21 cellular contexts compared by ENCODE assay signal in genomic region chr19:2723345-2723715, GRCh38. TPM values are rescaled to one million over a fixed set of nuclear protein-coding genes. Genes with fewer than 3 reads are reported as not detected.
DNase-seq lines count a peak whose midpoint lies in the region; ATAC-seq, FAIRE-seq and TF ChIP-seq lines count a peak whose summit lies in the region.
"Had no signal": no experiment of that assay in that cellular context is flagged by ENCODE, and none has a peak within 500 bp of the region (broad histone marks: within the 10 kb centered on the region; RNA-seq: fewer than 3 reads in every experiment).

No MANE protein-coding gene starts in this region.

- no peak overlapping the region for H3K4me3 ChIP-seq in adipocyte (ENCODE audit: low read length)
- H3K4me3 ChIP-seq in gastroesophageal sphincter: peak overlapping the region in 1 of 2 donors; percentile 3
- H3K4me3 ChIP-seq in left lung: no peak overlapping the region
- H3K4me3 ChIP-seq: GM12878, neural progenitor cell, Peyer's patch had no signal

- peak overlapping the region; percentile 20 for H3K27ac Mint-ChIP-seq in stimulated activated memory B cell treated with anti-CD40 and anti-IgM and Interleukin-4, amounts not matched to agents 10 μg/mL and 1 μg/mL and 100 μg/mL, for 72 hours
- H3K27ac Mint-ChIP-seq in stimulated activated naive B cell treated with anti-CD40 and anti-IgM and Interleukin-4, amounts not matched to agents 10 μg/mL and 1 μg/mL and 100 μg/mL, for 72 hours: no peak overlapping the region
- no peak overlapping the region for H3K27ac Mint-ChIP-seq in activated CD4-positive, alpha-beta T cell treated with anti-CD3 and anti-CD28 coated beads, Interleukin-2, amount 10 ng/mL, durations not matched to agents 24 days and 14 days
- H3K27ac Mint-ChIP-seq: activated CD4-positive, alpha-beta T cell treated with anti-CD3 and anti-CD28 coated beads, Interleukin-2, amount 10 ng/mL, durations not matched to agents 7 days and 5 days; neural progenitor cell had no signal

- H3K4me3 Mint-ChIP-seq in stimulated activated memory B cell treated with anti-CD40 and anti-IgM and Interleukin-4, amounts not matched to agents 10 μg/mL and 1 μg/mL and 100 μg/mL, for 72 hours: no peak overlapping the region
- no peak overlapping the region for H3K4me3 Mint-ChIP-seq in stimulated activated naive B cell treated with anti-CD40 and anti-IgM and Interleukin-4, amounts not matched to agents 10 μg/mL and 1 μg/mL and 100 μg/mL, for 72 hours
- H3K4me3 Mint-ChIP-seq in activated CD4-positive, alpha-beta T cell treated with anti-CD3 and anti-CD28 coated beads, Interleukin-2, amount 10 ng/mL, durations not matched to agents 24 days and 14 days: no peak overlapping the region
- H3K4me3 Mint-ChIP-seq: activated CD4-positive, alpha-beta T cell treated with anti-CD3 and anti-CD28 coated beads, Interleukin-2, amount 10 ng/mL, durations not matched to agents 7 days and 5 days had no signal

- H3K27me3 Mint-ChIP-seq in stimulated activated memory B cell treated with anti-CD40 and anti-IgM and Interleukin-4, amounts not matched to agents 10 μg/mL and 1 μg/mL and 100 μg/mL, for 72 hours: no peaks in the 10 kb centered on the region
- peaks cover 7 to 8% of the 10 kb centered on the region in 2 donors for H3K27me3 Mint-ChIP-seq in stimulated activated naive B cell treated with anti-CD40 and anti-IgM and Interleukin-4, amounts not matched to agents 10 μg/mL and 1 μg/mL and 100 μg/mL, for 72 hours
- H3K27me3 Mint-ChIP-seq in activated CD4-positive, alpha-beta T cell treated with anti-CD3 and anti-CD28 coated beads, Interleukin-2, amount 10 ng/mL, durations not matched to agents 24 days and 14 days: peaks cover 25% of the 10 kb centered on the region

- H3K27ac ChIP-seq in gastroesophageal sphincter (peak overlapping the region; percentile 31 to 86 (median 83)), left lung (no peak overlapping the region)
- H3K27ac ChIP-seq: neural progenitor cell, Peyer's patch had no signal

- no peaks in the 10 kb centered on the region for H3K36me3 ChIP-seq in adipocyte (ENCODE audit: control insufficient read depth, insufficient read depth, low read length, severe bottlenecking)
- H3K36me3 ChIP-seq in gastroesophageal sphincter: no peaks in the 10 kb centered on the region
- no peaks in the 10 kb centered on the region for H3K36me3 ChIP-seq in left lung
- H3K36me3 ChIP-seq: neural progenitor cell, Peyer's patch had no signal

- FAIRE-seq in GM12892 (lab: Jason Lieb, UNC) (no peak), GM12891 (lab: Jason Lieb, UNC) (no peak)
- FAIRE-seq: D721Med, GM12878 had no signal

- peaks cover 57% of the 10 kb centered on the region for H3K4me1 Mint-ChIP-seq in stimulated activated memory B cell treated with anti-CD40 and anti-IgM and Interleukin-4, amounts not matched to agents 10 μg/mL and 1 μg/mL and 100 μg/mL, for 72 hours
- H3K4me1 Mint-ChIP-seq in stimulated activated naive B cell treated with anti-CD40 and anti-IgM and Interleukin-4, amounts not matched to agents 10 μg/mL and 1 μg/mL and 100 μg/mL, for 72 hours: peaks cover 20 to 46% of the 10 kb centered on the region in 2 donors
- no peaks in the 10 kb centered on the region for H3K4me1 Mint-ChIP-seq in activated CD4-positive, alpha-beta T cell treated with anti-CD3 and anti-CD28 coated beads, Interleukin-2, amount 10 ng/mL, durations not matched to agents 24 days and 14 days

- TF ChIP-seq POLR2A in GM12892 (IDR thresholded peaks at IDR 0.05; ENCODE audit: low read depth, low read length): no peak
- no peak for TF ChIP-seq POLR2A in gastroesophageal sphincter (IDR thresholded peaks at IDR 0.05)
- no peak for TF ChIP-seq POLR2A in GM12891 (IDR thresholded peaks at IDR 0.05; ENCODE audit: low read depth, low read length)

- TF ChIP-seq EP300 in gastroesophageal sphincter (IDR thresholded peaks at IDR 0.05): no peak

- intact Hi-C loops in left lung (cut with DNase I): no loop called here
- intact Hi-C loops in activated CD4-positive, alpha-beta T cell treated with anti-CD3 and anti-CD28 coated beads, Interleukin-2, amount 10 ng/mL, durations not matched to agents 24 days and 14 days (cut with micrococcal nuclease): no loop called here

- peak overlapping the region; percentile 58 for H3K9ac ChIP-seq in adipocyte (ENCODE audit: low read length)
- H3K9ac ChIP-seq: neural progenitor cell had no signal

- DNase-seq in GM12892 (ENCODE audit: insufficient read length) (peak; percentile 14), adipocyte (ENCODE audit: low read depth) (no peak), GM12891 (ENCODE audit: insufficient read length, low spot score) (no peak), left lung (no peak)
- DNase-seq in stimulated activated naive B cell treated with anti-CD40 and anti-IgM and Interleukin-4, amounts not matched to agents 10 μg/mL and 1 μg/mL and 100 μg/mL, for 72 hours: no peak
- no peak for DNase-seq in activated CD4-positive, alpha-beta T cell treated with anti-CD3 and anti-CD28 coated beads, Interleukin-2, amount 10 ng/mL, durations not matched to agents 24 days and 14 days
- DNase-seq: activated CD4-positive, alpha-beta T cell treated with anti-CD3 and anti-CD28 coated beads, Interleukin-2, amount 10 ng/mL, durations not matched to agents 7 days and 5 days; activated naive CD4-positive, alpha-beta T cell treated with Interleukin-2 at 50 U/mL for 16 hours; erythroblast; GDM1; Kasumi-1; mesendoderm; NCI-H2171 treated with DMSO at 0.1 percent for 48 hours; NCI-H774; Peyer's patch; stimulated activated CD4-positive, alpha-beta T cell treated with anti-CD3 and anti-CD28 coated beads, Interleukin-2, amount 100 ng/mL, for 24 hours had no signal

- H3K4me1 ChIP-seq in adipocyte (ENCODE audit: control insufficient read depth, insufficient read depth, low read length) (peaks cover 16% of the 10 kb centered on the region), gastroesophageal sphincter (peaks cover 0 to 47% (median 20%) of the 10 kb centered on the region in 3 donors), left lung (peaks cover 2 to 8% of the 10 kb centered on the region in 2 donors)

- no peaks in the 10 kb centered on the region for H3K36me3 Mint-ChIP-seq in stimulated activated memory B cell treated with anti-CD40 and anti-IgM and Interleukin-4, amounts not matched to agents 10 μg/mL and 1 μg/mL and 100 μg/mL, for 72 hours
- no peaks in the 10 kb centered on the region for H3K36me3 Mint-ChIP-seq in stimulated activated naive B cell treated with anti-CD40 and anti-IgM and Interleukin-4, amounts not matched to agents 10 μg/mL and 1 μg/mL and 100 μg/mL, for 72 hours
- no peaks in the 10 kb centered on the region for H3K36me3 Mint-ChIP-seq in activated CD4-positive, alpha-beta T cell treated with anti-CD3 and anti-CD28 coated beads, Interleukin-2, amount 10 ng/mL, durations not matched to agents 24 days and 14 days (ENCODE audit: low read depth)
- H3K36me3 Mint-ChIP-seq: neural progenitor cell had no signal

- no CpG with 5 or more reads among the region's 13 CpGs for WGBS in gastroesophageal sphincter (ENCODE audit: low coverage in 1 of 2), 2 donors

- no peaks in the 10 kb centered on the region for H3K9me3 ChIP-seq in adipocyte (ENCODE audit: control insufficient read depth, low read length)
- H3K9me3 ChIP-seq in gastroesophageal sphincter: no peaks in the 10 kb centered on the region
- no peaks in the 10 kb centered on the region for H3K9me3 ChIP-seq in left lung
- H3K9me3 ChIP-seq: Peyer's patch had no signal

- TF ChIP-seq CTCF in gastroesophageal sphincter (IDR thresholded peaks at IDR 0.05) (no peak), left lung (IDR thresholded peaks at IDR 0.05) (no peak)

- no peak for ATAC-seq in gastroesophageal sphincter
- no peak for ATAC-seq in stimulated activated memory B cell treated with anti-CD40 and anti-IgM and Interleukin-4, amounts not matched to agents 10 μg/mL and 1 μg/mL and 100 μg/mL, for 72 hours
- no peak for ATAC-seq in stimulated activated naive B cell treated with anti-CD40 and anti-IgM and Interleukin-4, amounts not matched to agents 10 μg/mL and 1 μg/mL and 100 μg/mL, for 72 hours (replicated peaks)
- ATAC-seq in left lung: no peak
- ATAC-seq: GM12878 had no signal

- no peaks in the 10 kb centered on the region for H3K9me3 Mint-ChIP-seq in stimulated activated memory B cell treated with anti-CD40 and anti-IgM and Interleukin-4, amounts not matched to agents 10 μg/mL and 1 μg/mL and 100 μg/mL, for 72 hours
- peaks cover 0 to 4% of the 10 kb centered on the region in 2 donors for H3K9me3 Mint-ChIP-seq in stimulated activated naive B cell treated with anti-CD40 and anti-IgM and Interleukin-4, amounts not matched to agents 10 μg/mL and 1 μg/mL and 100 μg/mL, for 72 hours
- H3K9me3 Mint-ChIP-seq in activated CD4-positive, alpha-beta T cell treated with anti-CD3 and anti-CD28 coated beads, Interleukin-2, amount 10 ng/mL, durations not matched to agents 24 days and 14 days: no peaks in the 10 kb centered on the region
- H3K9me3 Mint-ChIP-seq: activated CD4-positive, alpha-beta T cell treated with anti-CD3 and anti-CD28 coated beads, Interleukin-2, amount 10 ng/mL, durations not matched to agents 7 days and 5 days; neural progenitor cell had no signal

- H3K27me3 ChIP-seq in adipocyte (replicated peaks; ENCODE audit: control insufficient read depth, insufficient read depth, low read length) (peaks cover 18% of the 10 kb centered on the region), gastroesophageal sphincter (peaks cover 70% of the 10 kb centered on the region), left lung (peaks cover 22 to 96% of the 10 kb centered on the region in 2 donors)

RNA-seq across cellular contexts. Expression of gene DIRAS1, which starts 2.2 kb away (rescaled TPM):
- 0.42 TPM for polyA plus RNA-seq in GM12892 (2012; ENCODE audit: missing spikeins)
- 10 to 100 TPM in 3 of 4 donors, 1 to 10 TPM in 1; 4.7 to 25.8 (median 11.7) TPM for total RNA-seq in gastroesophageal sphincter
- polyA plus RNA-seq in GM12891 (2012; ENCODE audit: low read depth, missing spikeins): 0.08 TPM
- 1 to 10 TPM in 1 of 2 donors, under 1 TPM in 1; 0.71 to 2.0 TPM for total RNA-seq in left lung
- total RNA-seq in activated CD4-positive, alpha-beta T cell treated with anti-CD3 and anti-CD28 coated beads, Interleukin-2, amount 10 ng/mL, durations not matched to agents 24 days and 14 days: 0.16 TPM in 1 of 2 replicates, not detected in the other
- total RNA-seq: activated CD4-positive, alpha-beta T cell treated with anti-CD3 and anti-CD28 coated beads, Interleukin-2, amount 10 ng/mL, durations not matched to agents 7 days and 5 days had no signal

RNA-seq across cellular contexts. Expression of gene SLC39A3, which starts 16.5 kb away (rescaled TPM):
- polyA plus RNA-seq in GM12892 (2012; ENCODE audit: missing spikeins): 25.2 TPM
- total RNA-seq in gastroesophageal sphincter (10 to 100 TPM; 26.3 to 42.7 (median 30.7) TPM), left lung (10 to 100 TPM; 28.4 to 33.6 TPM)
- 19.8 TPM for polyA plus RNA-seq in GM12891 (2012; ENCODE audit: low read depth, missing spikeins)
- total RNA-seq in activated CD4-positive, alpha-beta T cell treated with anti-CD3 and anti-CD28 coated beads, Interleukin-2, amount 10 ng/mL, durations not matched to agents 24 days and 14 days: 48.8 and 52.2 TPM in 2 replicates

RNA-seq across cellular contexts. Expression of gene GNG7, which starts 20.8 kb away (rescaled TPM):
- polyA plus RNA-seq in GM12892 (2012; ENCODE audit: missing spikeins): 7.9 TPM
- total RNA-seq in gastroesophageal sphincter: 10 to 100 TPM in 2 of 4 donors, 1 to 10 TPM in 2; 4.7 to 15.6 (median 9.2) TPM
- 6.4 TPM for polyA plus RNA-seq in GM12891 (2012; ENCODE audit: low read depth, missing spikeins)
- total RNA-seq in left lung: 1 to 10 TPM; 3.8 to 5.7 TPM
- 0.07 and 0.09 TPM in 2 replicates for total RNA-seq in activated CD4-positive, alpha-beta T cell treated with anti-CD3 and anti-CD28 coated beads, Interleukin-2, amount 10 ng/mL, durations not matched to agents 24 days and 14 days

RNA-seq across cellular contexts. Expression of gene SGTA, which starts 59.7 kb away (rescaled TPM):
- 28.2 TPM for polyA plus RNA-seq in GM12892 (2012; ENCODE audit: missing spikeins)
- total RNA-seq in gastroesophageal sphincter (10 to 100 TPM; 45.3 to 65.5 (median 47.2) TPM), left lung (10 to 100 TPM; 39.6 to 46.3 TPM)
- polyA plus RNA-seq in GM12891 (2012; ENCODE audit: low read depth, missing spikeins): 46.3 TPM
- 73.3 and 76.9 TPM in 2 replicates for total RNA-seq in activated CD4-positive, alpha-beta T cell treated with anti-CD3 and anti-CD28 coated beads, Interleukin-2, amount 10 ng/mL, durations not matched to agents 24 days and 14 days

Comparison
In these comparisons a context has a peak if more than half of its experiments do, and no peak if none do; other contexts are left out.
1. H3K27ac ChIP-seq: peak in gastroesophageal sphincter (4 of 4); none in left lung (0 of 2).